ENCODE assay signal across 10 cellular contexts in the genomic region with DNA sequence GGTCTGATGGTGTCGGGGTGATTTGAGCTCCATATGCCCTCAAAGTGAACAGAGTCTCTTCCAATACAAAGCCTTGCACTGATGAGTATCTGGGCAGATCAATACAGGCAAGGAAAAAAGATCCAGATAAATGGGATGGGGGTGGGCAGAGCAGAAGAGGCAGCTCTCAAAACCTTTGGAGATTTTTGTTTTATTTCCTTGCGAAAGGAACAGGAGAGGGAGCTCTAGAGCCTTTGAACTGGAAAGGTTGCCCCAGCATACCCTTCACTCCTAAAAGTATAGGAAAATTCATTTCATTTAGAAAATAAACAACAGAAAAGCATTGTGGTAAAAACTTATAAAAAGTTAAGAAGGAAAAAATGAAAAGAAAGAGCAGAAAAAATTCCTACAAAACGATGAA. TPM values are rescaled to one million over a fixed set of nuclear protein-coding genes. Genes with fewer than 3 reads are reported as not detected.
DNase-seq lines count a peak whose midpoint lies in the region; ATAC-seq, FAIRE-seq and TF ChIP-seq lines count a peak whose summit lies in the region.
"Had no signal": no experiment of that assay in that cellular context is flagged by ENCODE, and none has a peak within 500 bp of the region (broad histone marks: within the 10 kb centered on the region; RNA-seq: fewer than 3 reads in every experiment).

No MANE protein-coding gene starts in this region.

- peaks cover 2% of the 10 kb centered on the region for H3K27me3 ChIP-seq in bronchial epithelial cell (ENCODE audit: control insufficient read depth, insufficient read depth, low read length)
- peaks cover 3% of the 10 kb centered on the region for H3K27me3 ChIP-seq in prostate gland (replicated peaks; ENCODE audit: insufficient read depth)
- H3K27me3 ChIP-seq in vagina: no peaks in the 10 kb centered on the region

- no peak for ATAC-seq in GM18873 (IDR thresholded peaks at IDR 0.05; ENCODE audit: low FRiP score, unreplicated experiment)
- no peak for ATAC-seq in GM19395 (IDR thresholded peaks at IDR 0.05; ENCODE audit: unreplicated experiment)
- ATAC-seq: stimulated activated naive B cell treated with anti-CD40 and anti-IgM and Interleukin-4, amounts not matched to agents 10 μg/mL and 1 μg/mL and 100 μg/mL, for 72 hours had no signal

- TF ChIP-seq POLR2A in prostate gland (IDR thresholded peaks at IDR 0.05) (no peak), vagina (IDR thresholded peaks at IDR 0.05) (no peak)

- DNase-seq in DMS 273 (lab: John Stamatoyannopoulos, UW; ENCODE audit: unreplicated experiment) (peak; percentile 60), DMS 273 treated with DMSO at 0.1 percent for 48 hours (lab: John Stamatoyannopoulos, UW) (no peak), NCI-H1694 (lab: John Stamatoyannopoulos, UW) (peak; percentile 18), bronchial epithelial cell (ENCODE audit: low read depth) (peak; percentile 22), prostate gland (ENCODE audit: low spot score) (no peak), vagina (ENCODE audit: extremely low spot score in 2 of 2) (no peak)
- DNase-seq: 8988T; stimulated activated naive B cell treated with anti-CD40 and anti-IgM and Interleukin-4, amounts not matched to agents 10 μg/mL and 1 μg/mL and 100 μg/mL, for 72 hours had no signal

- no peak overlapping the region for H3K4me3 ChIP-seq in bronchial epithelial cell (ENCODE audit: low read depth, low read length)
- H3K4me3 ChIP-seq in prostate gland: no peak overlapping the region
- no peak overlapping the region for H3K4me3 ChIP-seq in vagina

- H3K36me3 ChIP-seq in bronchial epithelial cell (ENCODE audit: control insufficient read depth, insufficient read depth, low read length) (no peaks in the 10 kb centered on the region), prostate gland (no peaks in the 10 kb centered on the region), vagina (no peaks in the 10 kb centered on the region)

- 51% methylated on average over 3 of the region's 3 CpGs for WGBS in prostate gland

- peak; percentile 42 for TF ChIP-seq CTCF in bronchial epithelial cell (IDR thresholded peaks at IDR 0.05; ENCODE audit: insufficient read depth, low read length, severe bottlenecking)
- peak in 3 of 4 experiments; percentile 21 to 40 (median 33) for TF ChIP-seq CTCF in prostate gland (IDR thresholded peaks at IDR 0.05)
- no peak for TF ChIP-seq CTCF in vagina (IDR thresholded peaks at IDR 0.05)

- intact Hi-C loops in prostate gland (cut with DNase I) (no loop called here), vagina (cut with DNase I) (no loop called here)

- no peaks in the 10 kb centered on the region for H3K9me3 ChIP-seq in prostate gland
- H3K9me3 ChIP-seq in vagina: no peaks in the 10 kb centered on the region

- no peak overlapping the region for H3K27ac ChIP-seq in prostate gland
- H3K27ac ChIP-seq in vagina: no peak overlapping the region

- H3K4me1 ChIP-seq in prostate gland (replicated peaks) (no peaks in the 10 kb centered on the region), vagina (no peaks in the 10 kb centered on the region)

- no peak for FAIRE-seq in bronchial epithelial cell (lab: Jason Lieb, UNC)

RNA-seq across cellular contexts. Expression of a gene that starts 31.4 kb away (rescaled TPM):
- total RNA-seq in bronchial epithelial cell (not detected in 2 replicates), prostate gland (not detected), vagina (not detected)

Comparison
In these comparisons a context has a peak if more than half of its experiments do, and no peak if none do; other contexts are left out.
1. DNase-seq: peak in DMS 273 (single experiment), NCI-H1694 (single experiment) and bronchial epithelial cell (single experiment); none in DMS 273 treated with DMSO at 0.1 percent for 48 hours (single experiment), prostate gland (single experiment) and vagina (0 of 2).
2. CTCF ChIP-seq: peak in bronchial epithelial cell (single experiment) and prostate gland (3 of 4); none in vagina (0 of 3).